Comparison of ENCODE assay signal across 3 cellular contexts in genomic region chr13:99230588-99230987, GRCh38. TPM values are rescaled to one million over a fixed set of nuclear protein-coding genes. Genes with fewer than 3 reads are reported as not detected.
"Had no signal": no experiment of that assay in that cellular context is flagged by ENCODE, and none has a peak within 500 bp of the region (broad histone marks: within the 10 kb centered on the region; RNA-seq: fewer than 3 reads in every experiment).

No MANE protein-coding gene starts in this region.

RNA-seq across cellular contexts. Expression of gene GPR18, which starts 27.6 kb away (rescaled TPM):
- total RNA-seq: frontal cortex, sciatic nerve, tibial nerve had no signal
